Comparison of ENCODE assay signal across 9 cellular contexts in genomic region chr22:38034278-38034882, GRCh38. TPM values are rescaled to one million over a fixed set of nuclear protein-coding genes. Genes with fewer than 3 reads are reported as not detected.
DNase-seq lines count a peak whose midpoint lies in the region; ATAC-seq and TF ChIP-seq lines count a peak whose summit lies in the region.
"Had no signal": no experiment of that assay in that cellular context is flagged by ENCODE, and none has a peak within 500 bp of the region (broad histone marks: within the 10 kb centered on the region; RNA-seq: fewer than 3 reads in every experiment).

No MANE protein-coding gene starts in this region.

- TF ChIP-seq CTCF in H9 (conservative IDR thresholded peaks at IDR 0.05) (no peak; the same call in 2 of the 3 replicates), fibroblast of pulmonary artery (IDR thresholded peaks at IDR 0.05; ENCODE audit: low read length, missing control alignments) (no peak), nephron (IDR thresholded peaks at IDR 0.05; ENCODE audit: unreplicated experiment in 3 of 3) (no peak)

- H3K79me1 ChIP-seq in H9 (ENCODE audit: insufficient read depth, low read depth, low read length, poor library complexity, severe bottlenecking): no peaks in the 10 kb centered on the region

- no peak overlapping the region for H3K4me2 ChIP-seq in H9 (ENCODE audit: insufficient read depth, insufficient read length, low read length)

- H4K91ac ChIP-seq in H9 (ENCODE audit: insufficient read length, low read depth, low read length): peak overlapping the region; percentile 42

- no peak overlapping the region for H3K4ac ChIP-seq in H9 (ENCODE audit: low read depth, low read length)

- peak overlapping the region; percentile 89 for H3K18ac ChIP-seq in H9 (ENCODE audit: insufficient read length, low read depth, low read length)

- no peaks in the 10 kb centered on the region for H3K9me3 ChIP-seq in H9 (ENCODE audit: control insufficient read depth, low read depth, low read length)

- H3K79me2 ChIP-seq in H9 (ENCODE audit: insufficient read depth, low read length): no peaks in the 10 kb centered on the region

- H2BK5ac ChIP-seq in H9 (ENCODE audit: insufficient read length, low read length): no peak overlapping the region

- peaks cover 4% of the 10 kb centered on the region; the same call in 1 of the 2 replicates for H3K4me1 ChIP-seq in H9 (ENCODE audit: insufficient read depth, low read length)

- H2AFZ ChIP-seq in H9 (ENCODE audit: low read length): no peak overlapping the region

- H2BK120ac ChIP-seq in H9 (ENCODE audit: low read depth, low read length, poor library complexity, severe bottlenecking): no peak overlapping the region

- H4K20me1 ChIP-seq in H9 (ENCODE audit: control insufficient read depth, insufficient read depth, insufficient read length): no peaks in the 10 kb centered on the region

- WGBS in H9 (ENCODE audit: extremely low coverage, insufficient read length, low lambda C conversion rate): no CpG with 5 or more reads among the region's 15 CpGs

- no peak overlapping the region for H3T11ph ChIP-seq in H9 (ENCODE audit: low read length)

- ATAC-seq in SK-N-SH treated with all-trans-retinoic acid at 6 μM for 48 hours (peak; percentile 97), HG02884 (IDR thresholded peaks at IDR 0.05; ENCODE audit: unreplicated experiment) (no peak), HG02973 (IDR thresholded peaks at IDR 0.05; ENCODE audit: unreplicated experiment) (no peak)

- peak overlapping the region; percentile 38 for H2BK12ac ChIP-seq in H9 (ENCODE audit: insufficient read length, low read depth, low read length)

- no peak overlapping the region for H2BK20ac ChIP-seq in H9 (ENCODE audit: low read depth, low read length, poor library complexity, severe bottlenecking)

- H3K23ac ChIP-seq in H9 (ENCODE audit: insufficient read length, low read depth, low read length): no peak overlapping the region

- no peak overlapping the region for H2AK5ac ChIP-seq in H9 (ENCODE audit: insufficient read length, low read length)

- DNase-seq in H9 (peak; percentile 87), fibroblast of pulmonary artery (ENCODE audit: low read depth) (peak; percentile 93), NCI-H1417 treated with DMSO at 0.1 percent for 48 hours (lab: John Stamatoyannopoulos, UW) (no peak), T-helper 2 cell (no peak)

- H3K9me3 Mint-ChIP-seq in H9 (no peaks in the 10 kb centered on the region), nephron (no peaks in the 10 kb centered on the region)

- H3K4me1 Mint-ChIP-seq in H9: peaks cover 23 to 47% of the 10 kb centered on the region in 2 experiments
- H3K4me1 Mint-ChIP-seq in nephron: peaks cover 54% of the 10 kb centered on the region

- H3K4me3 ChIP-seq in fibroblast of pulmonary artery (replicated peaks; ENCODE audit: low read depth, low read length): no peak overlapping the region

- peak overlapping the region; percentile 91 for H3K14ac ChIP-seq in H9 (ENCODE audit: insufficient read depth, low read length)

- no peak overlapping the region for H3K27ac ChIP-seq in H9 (ENCODE audit: insufficient read length, low read depth, low read length)

- peak overlapping the region; percentile 32 to 51; a peak in 4 of 5 replicates for H3K4me3 Mint-ChIP-seq in H9
- H3K4me3 Mint-ChIP-seq in nephron: peak overlapping the region; percentile 3 to 26 (median 4)

- H3K27me3 ChIP-seq in H9 (ENCODE audit: insufficient read depth, low read length): no peaks in the 10 kb centered on the region

- H3K27me3 Mint-ChIP-seq in H9 (ENCODE audit: low read depth) (peaks cover 7% of the 10 kb centered on the region), nephron (ENCODE audit: low read depth) (peaks cover 4% of the 10 kb centered on the region)

- H2BK15ac ChIP-seq in H9 (ENCODE audit: low read depth, low read length): no peak overlapping the region

- peak overlapping the region; percentile 59 to 92 (median 83); a peak in 4 of 7 replicates for H3K27ac Mint-ChIP-seq in H9
- peak overlapping the region; percentile 64 to 94 (median 88) for H3K27ac Mint-ChIP-seq in nephron

- H4K8ac ChIP-seq in H9 (replicated peaks; ENCODE audit: insufficient read length, low read depth, low read length): no peak overlapping the region

- no peaks in the 10 kb centered on the region for H3K36me3 Mint-ChIP-seq in H9 (ENCODE audit: insufficient read depth in 1 of 3, low read depth in 3 of 3)
- no peaks in the 10 kb centered on the region for H3K36me3 Mint-ChIP-seq in nephron (ENCODE audit: low read depth)

- no peak overlapping the region for H3K9ac ChIP-seq in H9 (ENCODE audit: extremely low read depth, insufficient read length, low read length)

- H3K23me2 ChIP-seq in H9 (ENCODE audit: insufficient read length, low read depth, low read length, poor library complexity, severe bottlenecking): no peaks in the 10 kb centered on the region

- no peak overlapping the region for H3K56ac ChIP-seq in H9 (ENCODE audit: insufficient read length, low read depth, low read length)

- H4K5ac ChIP-seq in H9 (ENCODE audit: insufficient read length, low read depth, low read length): no peak overlapping the region

TF ChIP-seq in SK-N-SH treated with all-trans-retinoic acid at 6 μM for 48 hours, 23 proteins besides CTCF, POLR2A, EP300 and RAD21:
- no peak for TF ChIP-seq PPARA (CRISPR knock-in tag; IDR thresholded peaks at IDR 0.05; ENCODE audit: borderline replicate concordance)
- TF ChIP-seq ZNF8 (CRISPR knock-in tag; IDR thresholded peaks at IDR 0.05): no peak
- no peak for TF ChIP-seq CSRNP3 (CRISPR knock-in tag; IDR thresholded peaks at IDR 0.05)
- TF ChIP-seq GLIS3 (CRISPR knock-in tag; IDR thresholded peaks at IDR 0.05): no peak
- TF ChIP-seq ZNF70 (CRISPR knock-in tag; IDR thresholded peaks at IDR 0.05): no peak
- TF ChIP-seq CREB5 (CRISPR knock-in tag; IDR thresholded peaks at IDR 0.05; ENCODE audit: low read depth): no peak
- no peak for TF ChIP-seq ESRRG (CRISPR knock-in tag; IDR thresholded peaks at IDR 0.05)
- no peak for TF ChIP-seq POU6F1 (CRISPR knock-in tag; IDR thresholded peaks at IDR 0.05; ENCODE audit: borderline replicate concordance, low read depth)
- TF ChIP-seq ZFP30 (CRISPR knock-in tag; IDR thresholded peaks at IDR 0.05): no peak

RNA-seq across cellular contexts. Expression of gene PICK1, which starts 22.8 kb away (rescaled TPM):
- 34.9 and 35.7 TPM in 2 replicates for total RNA-seq in H9 (2021)

RNA-seq across cellular contexts. Expression of gene SLC16A8, which starts 49.6 kb away (rescaled TPM):
- total RNA-seq in H9 (2021): 0.75 and 1.1 TPM in 2 replicates
- total RNA-seq: T-helper 1 cell treated with Interleukin-12 subunit alpha and Interleukin-12 subunit beta and Interleukin-4 antibody, amounts not matched to agents 30 ng/mL and 1 ng/mL, for 36 hours had no signal

RNA-seq across cellular contexts. Expression of gene SOX10, which starts 50.0 kb away (rescaled TPM):
- total RNA-seq in H9 (2021): 2.1 and 2.4 TPM in 2 replicates
- total RNA-seq: T-helper 1 cell treated with Interleukin-12 subunit alpha and Interleukin-12 subunit beta and Interleukin-4 antibody, amounts not matched to agents 30 ng/mL and 1 ng/mL, for 36 hours had no signal

Comparison
In these comparisons a context has a peak if more than half of its experiments do, and no peak if none do; other contexts are left out.
1. DNase-seq: peak in H9 (single experiment) and fibroblast of pulmonary artery (single experiment); none in NCI-H1417 treated with DMSO at 0.1 percent for 48 hours (single experiment) and T-helper 2 cell (0 of 5).